In genomic region chr2:134021830-134022524, GRCh38 we compare ENCODE assay signal across 11 cellular contexts.
A peak's percentile ranks its signal among the peaks of the same experiment; 100 is the strongest.
DNase-seq lines count a peak whose midpoint lies in the region; ATAC-seq, FAIRE-seq and TF ChIP-seq lines count a peak whose summit lies in the region.
"Had no signal": no experiment of that assay in that cellular context is flagged by ENCODE, and none has a peak within 500 bp of the region (broad histone marks: within the 10 kb centered on the region; RNA-seq: fewer than 3 reads in every experiment).

No MANE protein-coding gene starts in this region.

- H3K27ac ChIP-seq in pancreas, result no peak overlapping the region
- H3K27ac ChIP-seq in substantia nigra (ENCODE audit: low read depth, low read length, poor library complexity, severe bottlenecking), result no peak overlapping the region
- H3K27ac ChIP-seq: prostate gland had no signal

- H3K36me3 ChIP-seq in pancreas, result no peaks in the 10 kb centered on the region
- H3K36me3 ChIP-seq: prostate gland had no signal

- peak; percentile 11 for DNase-seq in NB4 (ENCODE audit: low read depth)
- DNase-seq in stimulated activated CD4-positive, alpha-beta T cell treated with anti-CD3 and anti-CD28 coated beads, Interleukin-4, amount 100 ng/mL, for 4 hours, result no peak
- no peak for DNase-seq in pancreas
- no peak for DNase-seq in stimulated activated naive CD4-positive, alpha-beta T cell treated with Interleukin-2 at 50 U/mL for 16 hours (lab: John Stamatoyannopoulos, UW)
- DNase-seq in substantia nigra (lab: John Stamatoyannopoulos, UW), result no peak
- DNase-seq: activated effector memory CD4-positive, alpha-beta T cell treated with Interleukin-2 at 50 U/mL for 16 hours; DMS 273 treated with DMSO at 0.1 percent for 48 hours had no signal

- peak; percentile 94 for ATAC-seq in GM18499 (IDR thresholded peaks at IDR 0.05; ENCODE audit: insufficient read depth, unreplicated experiment)
- ATAC-seq in GM19438 (IDR thresholded peaks at IDR 0.05; ENCODE audit: low read depth, unreplicated experiment), result peak; percentile 80
- peak; percentile 70 for ATAC-seq in HG02970 (IDR thresholded peaks at IDR 0.05; ENCODE audit: low FRiP score, unreplicated experiment)
- ATAC-seq in pancreas, result no peak

- no peaks in the 10 kb centered on the region for H3K4me1 ChIP-seq in pancreas
- H3K4me1 ChIP-seq: prostate gland had no signal

- no peaks in the 10 kb centered on the region for H3K9me3 ChIP-seq in pancreas
- H3K9me3 ChIP-seq: prostate gland had no signal

- FAIRE-seq in pancreas (lab: Jason Lieb, UNC), result no peak

- intact Hi-C loops in pancreas (cut with DNase I), result no loop called here

- no peaks in the 10 kb centered on the region for H3K27me3 ChIP-seq in pancreas

- 83 to 87% methylated on average over 5 of the region's 5 CpGs for WGBS in pancreas, 2 donors

- no peak for TF ChIP-seq POLR2A in NB4 (IDR thresholded peaks at IDR 0.05; ENCODE audit: extremely low read depth, insufficient read length)

- H3K4me3 ChIP-seq in NB4 (ENCODE audit: low read depth, low read length) (no peak overlapping the region), pancreas (no peak overlapping the region)
- H3K4me3 ChIP-seq: prostate gland had no signal

- no peak for TF ChIP-seq CTCF in NB4 (IDR thresholded peaks at IDR 0.05; ENCODE audit: low read depth, low read length)
- TF ChIP-seq CTCF in pancreas (IDR thresholded peaks at IDR 0.05), result no peak

Comparison
In these comparisons a context has a peak if more than half of its experiments do, and no peak if none do; other contexts are left out.
1. ATAC-seq: peak in GM18499 (single experiment), GM19438 (single experiment) and HG02970 (single experiment); none in pancreas (0 of 4).